7 cellular contexts compared by ENCODE assay signal in genomic region chr13:30159446-30159839, GRCh38.
DNase-seq lines count a peak whose midpoint lies in the region; ATAC-seq and TF ChIP-seq lines count a peak whose summit lies in the region.

No MANE protein-coding gene starts in this region.

- no peaks in the 10 kb centered on the region for H3K9me3 Mint-ChIP-seq in HFFc6
- peaks cover 5% of the 10 kb centered on the region for H3K9me3 Mint-ChIP-seq in activated CD4-positive, alpha-beta T cell treated with anti-CD3 and anti-CD28 coated beads, Interleukin-2, amount 10 ng/mL, durations not matched to agents 24 days and 14 days

- ATAC-seq in GM18873 (IDR thresholded peaks at IDR 0.05; ENCODE audit: low FRiP score, unreplicated experiment) = no peak
- no peak for ATAC-seq in HG02798 (IDR thresholded peaks at IDR 0.05; ENCODE audit: poor library complexity, unreplicated experiment)

- DNase-seq in HFFc6 = peak; percentile 84
- DNase-seq in activated CD4-positive, alpha-beta T cell treated with anti-CD3 and anti-CD28 coated beads, Interleukin-2, amount 10 ng/mL, durations not matched to agents 24 days and 14 days = peak; percentile 79
- peak; percentile 94 for DNase-seq in fibroblast of mammary gland (ENCODE audit: low read depth)
- peak; percentile 38 for DNase-seq in stimulated activated CD8-positive, alpha-beta memory T cell treated with anti-CD3 and anti-CD28 coated beads, Interleukin-4, amount 100 ng/mL, for 24 hours (ENCODE audit: low read depth)
- DNase-seq in ureter (ENCODE audit: low spot score) = no peak

- H3K27ac Mint-ChIP-seq in HFFc6 = peak overlapping the region; percentile 86
- peak overlapping the region; percentile 91 for H3K27ac Mint-ChIP-seq in activated CD4-positive, alpha-beta T cell treated with anti-CD3 and anti-CD28 coated beads, Interleukin-2, amount 10 ng/mL, durations not matched to agents 24 days and 14 days

- intact Hi-C loops in activated CD4-positive, alpha-beta T cell treated with anti-CD3 and anti-CD28 coated beads, Interleukin-2, amount 10 ng/mL, durations not matched to agents 24 days and 14 days (cut with micrococcal nuclease) = loop anchor here (1.0 to 5.0 kb wide), 6 partner anchors 13 to 585 kb away; no protein-coding TSS in a partner anchor

- H3K4me1 Mint-ChIP-seq in HFFc6 (ENCODE audit: low read depth) = peaks cover 38% of the 10 kb centered on the region
- peaks cover 42% of the 10 kb centered on the region for H3K4me1 Mint-ChIP-seq in activated CD4-positive, alpha-beta T cell treated with anti-CD3 and anti-CD28 coated beads, Interleukin-2, amount 10 ng/mL, durations not matched to agents 24 days and 14 days

- no peak overlapping the region for H3K4me3 ChIP-seq in fibroblast of mammary gland (ENCODE audit: control insufficient read depth, low read depth, low read length)

- H3K27me3 Mint-ChIP-seq in HFFc6 (ENCODE audit: insufficient read depth) = peaks cover 9% of the 10 kb centered on the region
- H3K27me3 Mint-ChIP-seq in activated CD4-positive, alpha-beta T cell treated with anti-CD3 and anti-CD28 coated beads, Interleukin-2, amount 10 ng/mL, durations not matched to agents 24 days and 14 days = peaks cover 2% of the 10 kb centered on the region

- TF ChIP-seq CTCF in HFFc6 (IDR thresholded peaks at IDR 0.05) = no peak
- TF ChIP-seq CTCF in fibroblast of mammary gland (conservative IDR thresholded peaks at IDR 0.05; ENCODE audit: control insufficient read depth, insufficient read depth, low read depth, low read length) = no peak

- peaks cover 4% of the 10 kb centered on the region; the same call in 1 of the 2 replicates for H3K36me3 Mint-ChIP-seq in HFFc6 (ENCODE audit: low read depth)
- no peaks in the 10 kb centered on the region for H3K36me3 Mint-ChIP-seq in activated CD4-positive, alpha-beta T cell treated with anti-CD3 and anti-CD28 coated beads, Interleukin-2, amount 10 ng/mL, durations not matched to agents 24 days and 14 days (ENCODE audit: low read depth)

- peak overlapping the region; percentile 55 for H3K4me3 Mint-ChIP-seq in HFFc6
- H3K4me3 Mint-ChIP-seq in activated CD4-positive, alpha-beta T cell treated with anti-CD3 and anti-CD28 coated beads, Interleukin-2, amount 10 ng/mL, durations not matched to agents 24 days and 14 days = peak overlapping the region; percentile 77
